Comparison of ENCODE assay signal across 17 cellular contexts in genomic region chr7:29620531-29620930, GRCh38. TPM values are rescaled to one million over a fixed set of nuclear protein-coding genes. Genes with fewer than 3 reads are reported as not detected.
"Had no signal": no experiment of that assay in that cellular context is flagged by ENCODE, and none has a peak within 500 bp of the region (broad histone marks: within the 10 kb centered on the region; RNA-seq: fewer than 3 reads in every experiment).

No MANE protein-coding gene starts in this region.

- H3K27ac Mint-ChIP-seq: activated CD4-positive, alpha-beta memory T cell treated with anti-CD3 and anti-CD28 coated beads, Interleukin-2, amount 10 ng/mL, durations not matched to agents 7 days and 5 days; activated naive CD4-positive, alpha-beta T cell treated with anti-CD3 and anti-CD28 coated beads, Interleukin-2, amount 50 U/mL, for 24 hours; endodermal cell; stimulated activated naive CD8-positive, alpha-beta T cell treated with anti-CD3 and anti-CD28 coated beads, Interleukin-15, amount 100 ng/mL, for 72 hours; type B pancreatic cell had no signal

- H3K36me3 ChIP-seq: adrenal gland, lower lobe of right lung, right lobe of liver had no signal

- H3K4me2 ChIP-seq: smooth muscle cell had no signal

- ATAC-seq: left colon; lower lobe of right lung; psoas muscle; right lobe of liver; stimulated activated naive CD8-positive, alpha-beta T cell treated with anti-CD3 and anti-CD28 coated beads, Interleukin-15, amount 100 ng/mL, for 72 hours had no signal

- H3K4me1 ChIP-seq: adrenal gland, lower lobe of right lung, psoas muscle, right lobe of liver had no signal

- H3K9me3 Mint-ChIP-seq: activated CD4-positive, alpha-beta memory T cell treated with anti-CD3 and anti-CD28 coated beads, Interleukin-2, amount 10 ng/mL, durations not matched to agents 7 days and 5 days; activated naive CD4-positive, alpha-beta T cell treated with anti-CD3 and anti-CD28 coated beads, Interleukin-2, amount 50 U/mL, for 24 hours; stimulated activated naive CD8-positive, alpha-beta T cell treated with anti-CD3 and anti-CD28 coated beads, Interleukin-15, amount 100 ng/mL, for 72 hours had no signal

- H3K27ac ChIP-seq: adrenal gland, dorsolateral prefrontal cortex, lower lobe of right lung, psoas muscle, right lobe of liver had no signal

- DNase-seq: activated CD4-positive, alpha-beta memory T cell treated with anti-CD3 and anti-CD28 coated beads, Interleukin-2, amount 10 ng/mL, durations not matched to agents 7 days and 5 days; activated effector memory CD4-positive, alpha-beta T cell treated with anti-CD3 and anti-CD28 coated beads, Interleukin-2, amount 50 U/mL, for 16 hours; activated T-cell treated with anti-CD3 and anti-CD28 coated beads, Interleukin-2, amount 50 U/mL, for 48 hours; adrenal gland; dorsolateral prefrontal cortex; endodermal cell; left colon; lower lobe of right lung; midbrain; psoas muscle; right lobe of liver; stimulated activated naive CD8-positive, alpha-beta T cell treated with anti-CD3 and anti-CD28 coated beads, Interleukin-15, amount 100 ng/mL, for 72 hours had no signal

- H3K4me3 Mint-ChIP-seq: activated CD4-positive, alpha-beta memory T cell treated with anti-CD3 and anti-CD28 coated beads, Interleukin-2, amount 10 ng/mL, durations not matched to agents 7 days and 5 days; activated naive CD4-positive, alpha-beta T cell treated with anti-CD3 and anti-CD28 coated beads, Interleukin-2, amount 50 U/mL, for 24 hours; endodermal cell; stimulated activated naive CD8-positive, alpha-beta T cell treated with anti-CD3 and anti-CD28 coated beads, Interleukin-15, amount 100 ng/mL, for 72 hours; type B pancreatic cell had no signal

- H3K9me3 ChIP-seq: adrenal gland, lower lobe of right lung, psoas muscle, right lobe of liver had no signal

- H3K4me3 ChIP-seq: adrenal gland, dorsolateral prefrontal cortex, lower lobe of right lung, psoas muscle, right lobe of liver, smooth muscle cell had no signal

- H3K4me1 Mint-ChIP-seq: activated CD4-positive, alpha-beta memory T cell treated with anti-CD3 and anti-CD28 coated beads, Interleukin-2, amount 10 ng/mL, durations not matched to agents 7 days and 5 days; activated naive CD4-positive, alpha-beta T cell treated with anti-CD3 and anti-CD28 coated beads, Interleukin-2, amount 50 U/mL, for 24 hours; stimulated activated naive CD8-positive, alpha-beta T cell treated with anti-CD3 and anti-CD28 coated beads, Interleukin-15, amount 100 ng/mL, for 72 hours had no signal

- H3K27me3 ChIP-seq: adrenal gland, dorsolateral prefrontal cortex, right lobe of liver had no signal

- H3K36me3 Mint-ChIP-seq: activated naive CD4-positive, alpha-beta T cell treated with anti-CD3 and anti-CD28 coated beads, Interleukin-2, amount 50 U/mL, for 24 hours; type B pancreatic cell had no signal

RNA-seq across cellular contexts. Expression of gene PRR15, which starts 56.9 kb away (rescaled TPM):
- total RNA-seq: activated CD4-positive, alpha-beta memory T cell treated with anti-CD3 and anti-CD28 coated beads, Interleukin-2, amount 10 ng/mL, durations not matched to agents 7 days and 5 days; myocyte had no signal
- polyA plus RNA-seq: neural cell had no signal
